ENCODE assay signal across 8 cellular contexts in the genomic region with DNA sequence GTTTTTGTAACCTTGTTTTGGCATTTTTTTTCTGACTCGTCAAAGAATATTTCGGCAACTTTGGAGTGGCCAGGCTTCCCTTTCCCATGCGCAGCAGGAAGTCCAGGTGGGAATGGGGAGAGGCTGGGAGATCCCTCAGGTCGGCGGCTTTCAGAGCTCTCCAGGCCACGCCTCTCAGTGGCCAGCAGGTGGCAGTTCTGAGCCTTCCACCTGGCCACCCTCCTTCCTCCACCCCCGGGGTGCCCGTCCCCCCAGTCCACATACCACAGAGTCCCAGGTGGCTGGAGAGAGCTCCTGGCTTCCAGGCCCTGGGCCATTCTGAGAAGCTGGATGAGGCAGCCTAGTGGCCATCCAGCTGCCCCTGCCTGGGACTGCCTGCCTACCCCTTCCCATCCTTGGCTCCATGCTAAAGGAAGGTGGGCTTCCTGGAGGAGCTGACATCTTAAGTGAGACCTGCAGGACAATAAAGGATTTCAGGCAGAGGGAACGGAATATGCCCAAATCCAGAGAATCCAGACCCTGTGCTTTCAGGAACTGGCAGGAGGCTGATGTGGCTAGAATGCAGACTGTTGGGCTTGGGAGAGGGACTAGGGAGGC. TPM values are rescaled to one million over a fixed set of nuclear protein-coding genes. Genes with fewer than 3 reads are reported as not detected.
A peak's percentile ranks its signal among the peaks of the same experiment; 100 is the strongest.
DNase-seq lines count a peak whose midpoint lies in the region; ATAC-seq and TF ChIP-seq lines count a peak whose summit lies in the region.

No MANE protein-coding gene starts in this region.

- TF ChIP-seq CTCF in GM06990 (IDR thresholded peaks at IDR 0.05; ENCODE audit: insufficient read depth, low read length, poor library complexity, severe bottlenecking) = peak; percentile 90
- TF ChIP-seq CTCF in heart right ventricle (IDR thresholded peaks at IDR 0.05) = peak; percentile 20 to 66 (median 56)

- no peak overlapping the region for H3K4me3 Mint-ChIP-seq in stimulated activated effector memory CD8-positive, alpha-beta T cell treated with anti-CD3 and anti-CD28 coated beads, Interleukin-12 subunit alpha, Interleukin-12 subunit beta, amount 100 ng/mL, for 72 hours

- no peaks in the 10 kb centered on the region for H3K4me1 ChIP-seq in heart right ventricle

- DNase-seq in GM06990 (ENCODE audit: extremely low read depth, insufficient read length) (no peak), Kasumi-1 (lab: John Stamatoyannopoulos, UW) (peak; percentile 10 to 11), heart right ventricle (no peak), SKM-1 treated with dmso at 0.1 percent for 144 hours (lab: John Stamatoyannopoulos, UW; ENCODE audit: unreplicated experiment) (no peak)
- peak; percentile 68 for DNase-seq in activated CD8-positive, alpha-beta memory T cell treated with anti-CD3 and anti-CD28 coated beads, Interleukin-2, amount 50 U/mL, for 48 hours
- DNase-seq in stimulated activated effector memory CD8-positive, alpha-beta T cell treated with anti-CD3 and anti-CD28 coated beads, Interleukin-12 subunit alpha, Interleukin-12 subunit beta, amount 100 ng/mL, for 72 hours (ENCODE audit: low spot score in 2 of 2) = no peak

- H3K36me3 ChIP-seq in GM06990 (ENCODE audit: control insufficient read depth, insufficient read depth, low read length) = no peaks in the 10 kb centered on the region
- no peaks in the 10 kb centered on the region for H3K36me3 ChIP-seq in heart right ventricle

- no peak overlapping the region for H3K27ac ChIP-seq in heart right ventricle

- no peak overlapping the region for H3K27ac Mint-ChIP-seq in stimulated activated effector memory CD8-positive, alpha-beta T cell treated with anti-CD3 and anti-CD28 coated beads, Interleukin-12 subunit alpha, Interleukin-12 subunit beta, amount 100 ng/mL, for 72 hours

- H3K9me3 Mint-ChIP-seq in stimulated activated effector memory CD8-positive, alpha-beta T cell treated with anti-CD3 and anti-CD28 coated beads, Interleukin-12 subunit alpha, Interleukin-12 subunit beta, amount 100 ng/mL, for 72 hours = no peaks in the 10 kb centered on the region

- H3K4me3 ChIP-seq in GM06990 (replicated peaks; ENCODE audit: low read depth, low read length) (no peak overlapping the region), heart right ventricle (no peak overlapping the region)

- WGBS in heart right ventricle, 2 donors = 14 to 22% methylated on average over 9 of the region's 9 CpGs

- intact Hi-C loops in heart right ventricle (cut with DNase I) = no loop called here

- H3K36me3 Mint-ChIP-seq in stimulated activated effector memory CD8-positive, alpha-beta T cell treated with anti-CD3 and anti-CD28 coated beads, Interleukin-12 subunit alpha, Interleukin-12 subunit beta, amount 100 ng/mL, for 72 hours = no peaks in the 10 kb centered on the region

- no peaks in the 10 kb centered on the region for H3K4me1 Mint-ChIP-seq in stimulated activated effector memory CD8-positive, alpha-beta T cell treated with anti-CD3 and anti-CD28 coated beads, Interleukin-12 subunit alpha, Interleukin-12 subunit beta, amount 100 ng/mL, for 72 hours

- no peaks in the 10 kb centered on the region for H3K9me3 ChIP-seq in heart right ventricle

- ATAC-seq in heart right ventricle (peak in 5 of 8 donors; percentile 38 to 75 (median 49)), GM18870 (IDR thresholded peaks at IDR 0.05; ENCODE audit: unreplicated experiment) (no peak), GM19023 (IDR thresholded peaks at IDR 0.05; ENCODE audit: unreplicated experiment) (no peak)
- peak; percentile 58 for ATAC-seq in stimulated activated effector memory CD8-positive, alpha-beta T cell treated with anti-CD3 and anti-CD28 coated beads, Interleukin-12 subunit alpha, Interleukin-12 subunit beta, amount 100 ng/mL, for 72 hours

- H3K27me3 ChIP-seq in GM06990 (replicated peaks; ENCODE audit: control insufficient read depth, insufficient read depth, low read length) (no peaks in the 10 kb centered on the region), heart right ventricle (peaks cover 0 to 63% (median 34%) of the 10 kb centered on the region in 7 donors)

RNA-seq across cellular contexts. Expression of a gene that starts 46.3 kb away (rescaled TPM):
- 1 to 10 TPM; 1.4 to 4.0 (median 2.7) TPM for total RNA-seq in heart right ventricle
- 1 to 10 TPM; 1.8 to 2.1 TPM for polyA plus RNA-seq in heart right ventricle

Comparison
In these comparisons a context has a peak if more than half of its experiments do, and no peak if none do; other contexts are left out.
1. DNase-seq: peak in Kasumi-1 (2 of 2) and activated CD8-positive, alpha-beta memory T cell treated with anti-CD3 and anti-CD28 coated beads, Interleukin-2, amount 50 U/mL, for 48 hours (single experiment); none in GM06990 (single experiment), heart right ventricle (0 of 2), stimulated activated effector memory CD8-positive, alpha-beta T cell treated with anti-CD3 and anti-CD28 coated beads, Interleukin-12 subunit alpha, Interleukin-12 subunit beta, amount 100 ng/mL, for 72 hours (0 of 2) and SKM-1 treated with dmso at 0.1 percent for 144 hours (single experiment).
2. ATAC-seq: peak in heart right ventricle (5 of 8) and stimulated activated effector memory CD8-positive, alpha-beta T cell treated with anti-CD3 and anti-CD28 coated beads, Interleukin-12 subunit alpha, Interleukin-12 subunit beta, amount 100 ng/mL, for 72 hours (single experiment); none in GM18870 (single experiment) and GM19023 (single experiment).